In genomic region chr19:2382530-2383222, GRCh38 we compare ENCODE assay signal across 2 cellular contexts.
TF ChIP-seq lines count a peak whose summit lies in the region.

No MANE protein-coding gene starts in this region.

TF ChIP-seq in GM12891, 5 proteins besides CTCF, POLR2A, EP300 and RAD21:
- TF ChIP-seq PAX5 (IDR thresholded peaks at IDR 0.05; ENCODE audit: insufficient read depth, low read length, severe bottlenecking) (no peak), POU2F2 (IDR thresholded peaks at IDR 0.05; ENCODE audit: low read depth, low read length) (no peak), POLR2AphosphoS5 (IDR thresholded peaks at IDR 0.05; ENCODE audit: low read depth, low read length) (no peak), TAF1 (IDR thresholded peaks at IDR 0.05; ENCODE audit: low read depth, low read length) (no peak), SPI1 (IDR thresholded peaks at IDR 0.05; ENCODE audit: low read depth, low read length) (no peak)

TF ChIP-seq in IMR-90, 13 proteins besides CTCF, POLR2A, EP300 and RAD21 (continued from another document):
- no peak for TF ChIP-seq MAFK (IDR thresholded peaks at IDR 0.05; ENCODE audit: low read depth, low read length)
- no peak for TF ChIP-seq RFX5 (IDR thresholded peaks at IDR 0.05; ENCODE audit: low read depth, low read length)
- TF ChIP-seq MAZ (IDR thresholded peaks at IDR 0.05; ENCODE audit: borderline replicate concordance, low read depth, low read length): no peak
- TF ChIP-seq MXI1 (IDR thresholded peaks at IDR 0.05; ENCODE audit: borderline replicate concordance, low read depth, low read length): no peak
- TF ChIP-seq RCOR1 (IDR thresholded peaks at IDR 0.05; ENCODE audit: insufficient replicate concordance, low read length): no peak
- TF ChIP-seq CHD1 (IDR thresholded peaks at IDR 0.05; ENCODE audit: low read depth, low read length): no peak
- TF ChIP-seq USF2 (IDR thresholded peaks at IDR 0.05; ENCODE audit: low read depth, low read length): no peak
- no peak for TF ChIP-seq CEBPB (IDR thresholded peaks at IDR 0.05; ENCODE audit: low read depth, low read length)
- no peak for TF ChIP-seq NFE2L2 (IDR thresholded peaks at IDR 0.05; ENCODE audit: low read depth, low read length)
- no peak for TF ChIP-seq ELK1 (IDR thresholded peaks at IDR 0.05; ENCODE audit: borderline replicate concordance, low read depth, low read length)
- no peak for TF ChIP-seq FOS (IDR thresholded peaks at IDR 0.05; ENCODE audit: low read depth, low read length)
- no peak for TF ChIP-seq BHLHE40 (IDR thresholded peaks at IDR 0.05; ENCODE audit: low read depth, low read length)
